Comparison of ENCODE assay signal across 1 cellular context in the genomic region with DNA sequence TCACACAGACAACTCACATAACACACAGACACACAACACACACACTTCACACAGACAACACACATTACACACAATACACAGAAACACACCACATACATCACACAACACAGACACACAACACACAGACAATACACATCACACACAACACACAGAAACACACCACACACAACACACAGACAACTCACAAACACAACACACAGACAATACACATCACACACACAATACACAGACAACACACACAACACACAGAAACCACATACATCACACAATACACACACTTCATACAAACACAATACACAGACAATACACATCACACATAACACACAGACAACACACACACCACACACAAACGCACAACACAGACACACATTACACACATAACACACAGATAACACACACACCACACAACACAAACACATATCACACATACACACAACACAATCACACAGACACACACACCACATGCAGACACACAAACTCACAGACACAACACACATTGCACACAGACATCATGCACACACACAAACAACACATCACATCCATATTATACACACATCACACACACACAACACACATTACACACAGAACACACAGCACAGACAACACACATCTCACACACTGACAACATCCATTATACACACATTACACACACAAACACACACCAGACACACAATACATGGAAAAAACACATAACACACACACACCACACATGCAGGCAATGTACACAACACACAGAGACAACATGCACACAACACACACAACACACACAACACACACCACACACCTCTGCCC.
TF ChIP-seq lines count a peak whose summit lies in the region.

No MANE protein-coding gene starts in this region.

TF ChIP-seq in GM12878, 131 proteins besides CTCF, POLR2A, EP300 and RAD21:
- TF ChIP-seq, protein P1, sequence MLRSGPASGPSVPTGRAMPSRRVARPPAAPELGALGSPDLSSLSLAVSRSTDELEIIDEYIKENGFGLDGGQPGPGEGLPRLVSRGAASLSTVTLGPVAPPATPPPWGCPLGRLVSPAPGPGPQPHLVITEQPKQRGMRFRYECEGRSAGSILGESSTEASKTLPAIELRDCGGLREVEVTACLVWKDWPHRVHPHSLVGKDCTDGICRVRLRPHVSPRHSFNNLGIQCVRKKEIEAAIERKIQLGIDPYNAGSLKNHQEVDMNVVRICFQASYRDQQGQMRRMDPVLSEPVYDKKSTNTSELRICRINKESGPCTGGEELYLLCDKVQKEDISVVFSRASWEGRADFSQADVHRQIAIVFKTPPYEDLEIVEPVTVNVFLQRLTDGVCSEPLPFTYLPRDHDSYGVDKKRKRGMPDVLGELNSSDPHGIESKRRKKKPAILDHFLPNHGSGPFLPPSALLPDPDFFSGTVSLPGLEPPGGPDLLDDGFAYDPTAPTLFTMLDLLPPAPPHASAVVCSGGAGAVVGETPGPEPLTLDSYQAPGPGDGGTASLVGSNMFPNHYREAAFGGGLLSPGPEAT (IDR thresholded peaks at IDR 0.05; ENCODE audit: low read depth), result no peak
- TF ChIP-seq SREBF1 (IDR thresholded peaks at IDR 0.05; ENCODE audit: low read length), result peak; percentile 4; the same call in 1 of the 2 replicates
- TF ChIP-seq, protein P2, sequence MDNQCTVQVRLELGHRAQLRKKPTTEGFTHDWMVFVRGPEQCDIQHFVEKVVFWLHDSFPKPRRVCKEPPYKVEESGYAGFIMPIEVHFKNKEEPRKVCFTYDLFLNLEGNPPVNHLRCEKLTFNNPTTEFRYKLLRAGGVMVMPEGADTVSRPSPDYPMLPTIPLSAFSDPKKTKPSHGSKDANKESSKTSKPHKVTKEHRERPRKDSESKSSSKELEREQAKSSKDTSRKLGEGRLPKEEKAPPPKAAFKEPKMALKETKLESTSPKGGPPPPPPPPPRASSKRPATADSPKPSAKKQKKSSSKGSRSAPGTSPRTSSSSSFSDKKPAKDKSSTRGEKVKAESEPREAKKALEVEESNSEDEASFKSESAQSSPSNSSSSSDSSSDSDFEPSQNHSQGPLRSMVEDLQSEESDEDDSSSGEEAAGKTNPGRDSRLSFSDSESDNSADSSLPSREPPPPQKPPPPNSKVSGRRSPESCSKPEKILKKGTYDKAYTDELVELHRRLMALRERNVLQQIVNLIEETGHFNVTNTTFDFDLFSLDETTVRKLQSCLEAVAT (IDR thresholded peaks at IDR 0.05), result no peak
- TF ChIP-seq HDGF (IDR thresholded peaks at IDR 0.05), result peak; percentile 92
- TF ChIP-seq, protein P3, sequence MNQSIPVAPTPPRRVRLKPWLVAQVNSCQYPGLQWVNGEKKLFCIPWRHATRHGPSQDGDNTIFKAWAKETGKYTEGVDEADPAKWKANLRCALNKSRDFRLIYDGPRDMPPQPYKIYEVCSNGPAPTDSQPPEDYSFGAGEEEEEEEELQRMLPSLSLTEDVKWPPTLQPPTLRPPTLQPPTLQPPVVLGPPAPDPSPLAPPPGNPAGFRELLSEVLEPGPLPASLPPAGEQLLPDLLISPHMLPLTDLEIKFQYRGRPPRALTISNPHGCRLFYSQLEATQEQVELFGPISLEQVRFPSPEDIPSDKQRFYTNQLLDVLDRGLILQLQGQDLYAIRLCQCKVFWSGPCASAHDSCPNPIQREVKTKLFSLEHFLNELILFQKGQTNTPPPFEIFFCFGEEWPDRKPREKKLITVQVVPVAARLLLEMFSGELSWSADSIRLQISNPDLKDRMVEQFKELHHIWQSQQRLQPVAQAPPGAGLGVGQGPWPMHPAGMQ (IDR thresholded peaks at IDR 0.05; ENCODE audit: borderline replicate concordance), result 0 out of 2 replicates have a peak, but pooled peaks have one; percentile 9
